4 cellular contexts compared by ENCODE assay signal in genomic region chr6:122669418-122669817, GRCh38.
TF ChIP-seq lines count a peak whose summit lies in the region.

No MANE protein-coding gene starts in this region.

TF ChIP-seq in HepG2, 621 proteins besides CTCF, POLR2A, EP300 and RAD21:
- TF ChIP-seq ZNF598 (CRISPR knock-in tag; IDR thresholded peaks at IDR 0.05; ENCODE audit: borderline replicate concordance) (no peak), MAFK (conservative IDR thresholded peaks at IDR 0.05 in 1 of 2, IDR thresholded peaks at IDR 0.05 in 1 of 2; ENCODE audit: low read length in 2 of 2) (peak; percentile 79 to 87), MAFF (IDR thresholded peaks at IDR 0.05; ENCODE audit: low read depth, low read length) (peak; percentile 83)

TF ChIP-seq in A549, 52 proteins besides CTCF, POLR2A, EP300 and RAD21:
- TF ChIP-seq MAFK (IDR thresholded peaks at IDR 0.05; ENCODE audit: partially characterized antibody) = peak; percentile 55
- TF ChIP-seq GATA3 (IDR thresholded peaks at IDR 0.05; ENCODE audit: borderline replicate concordance) = no peak
- no peak for TF ChIP-seq MAZ (IDR thresholded peaks at IDR 0.05; ENCODE audit: borderline replicate concordance, low read depth, low read length)
TF ChIP-seq in A549: peak in this region for 1.

TF ChIP-seq in IMR-90, 13 proteins besides CTCF, POLR2A, EP300 and RAD21:
- TF ChIP-seq CEBPB (IDR thresholded peaks at IDR 0.05; ENCODE audit: low read depth, low read length) (no peak), ELK1 (IDR thresholded peaks at IDR 0.05; ENCODE audit: borderline replicate concordance, low read depth, low read length) (no peak), CHD1 (IDR thresholded peaks at IDR 0.05; ENCODE audit: low read depth, low read length) (no peak), MXI1 (IDR thresholded peaks at IDR 0.05; ENCODE audit: borderline replicate concordance, low read depth, low read length) (no peak), USF2 (IDR thresholded peaks at IDR 0.05; ENCODE audit: low read depth, low read length) (no peak), MAFK (IDR thresholded peaks at IDR 0.05; ENCODE audit: low read depth, low read length) (peak; percentile 74), NFE2L2 (IDR thresholded peaks at IDR 0.05; ENCODE audit: low read depth, low read length) (no peak), BHLHE40 (IDR thresholded peaks at IDR 0.05; ENCODE audit: low read depth, low read length) (no peak)
TF ChIP-seq in IMR-90: peak in this region for 1.

TF ChIP-seq in K562, 482 proteins besides CTCF, POLR2A, EP300 and RAD21:
- TF ChIP-seq MEF2D (tag; conservative IDR thresholded peaks at IDR 0.05; ENCODE audit: low read depth) (no peak), HNRNPUL1 (IDR thresholded peaks at IDR 0.05; ENCODE audit: low read length) (no peak), NFIX (CRISPR knock-in tag; IDR thresholded peaks at IDR 0.05; ENCODE audit: low read depth) (no peak), ZNF395 (CRISPR knock-in tag; IDR thresholded peaks at IDR 0.05) (no peak), ZNF316 (IDR thresholded peaks at IDR 0.05) (peak; percentile 87), FOS (IDR thresholded peaks at IDR 0.05; ENCODE audit: extremely low read depth, insufficient read length) (no peak), SRSF9 (IDR thresholded peaks at IDR 0.05; ENCODE audit: borderline replicate concordance, low read depth, low read length) (no peak), GATAD2B (IDR thresholded peaks at IDR 0.05; ENCODE audit: borderline replicate concordance) (no peak), KDM2B (CRISPR knock-in tag; IDR thresholded peaks at IDR 0.05) (no peak), MAFG (tag; conservative IDR thresholded peaks at IDR 0.05) (peak; percentile 62; the same call in 1 of the 2 replicates), ZBTB9 (CRISPR knock-in tag; IDR thresholded peaks at IDR 0.05) (no peak), ZNF311 (CRISPR knock-in tag; IDR thresholded peaks at IDR 0.05) (no peak), GTF2B (IDR thresholded peaks at IDR 0.05; ENCODE audit: extremely low read depth, insufficient read length) (no peak), NFE2L1 (tag; IDR thresholded peaks at IDR 0.05; ENCODE audit: borderline replicate concordance, low read depth) (no peak), MYC (IDR thresholded peaks at IDR 0.05; ENCODE audit: low read depth, low read length) (no peak), MYC (CRISPR knock-in tag; IDR thresholded peaks at IDR 0.05; ENCODE audit: borderline replicate concordance, low read depth) (no peak), MAFF (IDR thresholded peaks at IDR 0.05; ENCODE audit: low read length) (peak; percentile 64), THAP7 (CRISPR knock-in tag; IDR thresholded peaks at IDR 0.05) (no peak), NONO (IDR thresholded peaks at IDR 0.05; ENCODE audit: low read depth in 2 of 2, low read length in 1 of 2) (no peak), DACH1 (IDR thresholded peaks at IDR 0.05; ENCODE audit: partially characterized antibody) (no peak), TRIM25 (IDR thresholded peaks at IDR 0.05; ENCODE audit: borderline replicate concordance) (no peak), ARID4B (CRISPR knock-in tag; IDR thresholded peaks at IDR 0.05) (no peak), VEZF1 (CRISPR knock-in tag; IDR thresholded peaks at IDR 0.05) (no peak), EGR1 (conservative IDR thresholded peaks at IDR 0.05) (no peak), TARDBP (IDR thresholded peaks at IDR 0.05) (no peak), NR2F6 (CRISPR knock-in tag; IDR thresholded peaks at IDR 0.05) (no peak), SNIP1 (IDR thresholded peaks at IDR 0.05; ENCODE audit: low read depth) (no peak), ZNF232 (CRISPR knock-in tag; IDR thresholded peaks at IDR 0.05) (no peak), ZNF785 (CRISPR knock-in tag; IDR thresholded peaks at IDR 0.05) (no peak), TAF7 (tag; IDR thresholded peaks at IDR 0.05) (no peak), MLLT1 (IDR thresholded peaks at IDR 0.05) (no peak), BRD9 (IDR thresholded peaks at IDR 0.05; ENCODE audit: low read depth, partially characterized antibody) (no peak), ELF2 (CRISPR knock-in tag; IDR thresholded peaks at IDR 0.05) (no peak), ZNF347 (CRISPR knock-in tag; IDR thresholded peaks at IDR 0.05; ENCODE audit: low read depth) (no peak), ZNF449 (CRISPR knock-in tag; IDR thresholded peaks at IDR 0.05) (no peak), GATA2 (CRISPR knock-in tag; IDR thresholded peaks at IDR 0.05) (no peak), ESRRA (IDR thresholded peaks at IDR 0.05; ENCODE audit: borderline replicate concordance, low read depth) (no peak), HSF4 (CRISPR knock-in tag; IDR thresholded peaks at IDR 0.05; ENCODE audit: borderline replicate concordance) (no peak), MAFK (IDR thresholded peaks at IDR 0.05; ENCODE audit: low read length) (peak; percentile 35; the same call in 1 of the 2 replicates), MCM3 (IDR thresholded peaks at IDR 0.05) (no peak), C11orf30 (IDR thresholded peaks at IDR 0.05; ENCODE audit: low read depth) (peak; percentile 65), NCOA1 (IDR thresholded peaks at IDR 0.05; ENCODE audit: low read depth) (no peak), ZNF224 (CRISPR knock-in tag; IDR thresholded peaks at IDR 0.05) (no peak), IRF1 (CRISPR knock-in tag; IDR thresholded peaks at IDR 0.05; ENCODE audit: borderline replicate concordance) (no peak)
